ENCODE assay signal across 21 cellular contexts in the genomic region with DNA sequence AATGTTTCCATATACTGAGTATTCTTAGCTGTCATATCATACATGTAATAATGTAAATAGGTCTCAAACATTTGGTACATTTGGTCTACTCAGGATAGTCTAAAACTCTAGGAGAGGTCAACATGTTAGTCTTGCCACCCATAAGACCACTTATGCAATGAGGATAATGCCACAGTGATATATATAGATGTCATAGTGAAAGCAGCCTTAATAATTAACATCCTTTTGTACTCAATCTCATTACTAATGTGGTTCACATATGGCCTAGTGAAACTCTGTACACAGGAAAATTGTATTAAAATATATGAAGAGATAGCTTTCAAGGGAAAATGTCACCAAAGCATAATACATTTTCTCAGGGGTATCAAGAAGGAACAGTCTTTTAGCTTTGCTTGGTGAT.
DNase-seq lines count a peak whose midpoint lies in the region; ATAC-seq and TF ChIP-seq lines count a peak whose summit lies in the region.
"Had no signal": no experiment of that assay in that cellular context is flagged by ENCODE, and none has a peak within 500 bp of the region (broad histone marks: within the 10 kb centered on the region; RNA-seq: fewer than 3 reads in every experiment).

No MANE protein-coding gene starts in this region.

- no peak overlapping the region for H4K91ac ChIP-seq in neuronal stem cell (ENCODE audit: low read depth, low read length, poor library complexity)

- no peaks in the 10 kb centered on the region for H3K4me1 ChIP-seq in neuronal stem cell (ENCODE audit: control insufficient read depth in 2 of 2, insufficient read depth in 1 of 2, low read depth in 1 of 2, low read length in 2 of 2)
- H3K4me1 ChIP-seq: neural progenitor cell, prostate gland, SJCRH30 had no signal

- no peaks in the 10 kb centered on the region for H3K79me1 ChIP-seq in neuronal stem cell (ENCODE audit: low read depth, low read length)

- no peak overlapping the region for H2BK12ac ChIP-seq in neuronal stem cell (ENCODE audit: low read length)

- no peak overlapping the region for H3K4me3 ChIP-seq in neuronal stem cell (ENCODE audit: low read length in 2 of 2)
- H3K4me3 ChIP-seq: cardiac muscle cell, neural progenitor cell, prostate gland, SJCRH30 had no signal

- no peaks in the 10 kb centered on the region for H3K27me3 ChIP-seq in neuronal stem cell (ENCODE audit: control insufficient read depth in 3 of 3, insufficient read depth in 3 of 3, low read depth in 1 of 3, low read length in 3 of 3)
- H3K27me3 ChIP-seq: cardiac muscle cell, neural progenitor cell, SJCRH30 had no signal

- no peak overlapping the region for H3K23ac ChIP-seq in neuronal stem cell (ENCODE audit: low read depth, low read length, poor library complexity)

- H3K9ac ChIP-seq in neuronal stem cell (ENCODE audit: low read depth, low read length, poor library complexity) = no peak overlapping the region
- H3K9ac ChIP-seq: neural progenitor cell had no signal

- no peak overlapping the region for H3K27ac ChIP-seq in neuronal stem cell (replicated peaks; ENCODE audit: low read length)
- H3K27ac ChIP-seq: cardiac muscle cell, neural progenitor cell, prostate gland, SJCRH30 had no signal

- H2BK120ac ChIP-seq in neuronal stem cell (ENCODE audit: low read depth, low read length) = no peak overlapping the region

- H3K14ac ChIP-seq in neuronal stem cell (ENCODE audit: low read length) = no peak overlapping the region

- no peak overlapping the region for H3K4me2 ChIP-seq in neuronal stem cell (ENCODE audit: insufficient read depth, low read length, poor library complexity, severe bottlenecking)
- H3K4me2 ChIP-seq: neural progenitor cell had no signal

- no peaks in the 10 kb centered on the region for H3K36me3 ChIP-seq in neuronal stem cell (replicated peaks in 1 of 2; ENCODE audit: control insufficient read depth in 2 of 2, insufficient read depth in 2 of 2, low read length in 2 of 2)
- H3K36me3 ChIP-seq: cardiac muscle cell, neural progenitor cell, prostate gland, SJCRH30 had no signal

- H2AFZ ChIP-seq in neuronal stem cell (ENCODE audit: low read length) = no peak overlapping the region
- H2AFZ ChIP-seq: neural progenitor cell had no signal

- no peak overlapping the region for H4K8ac ChIP-seq in neuronal stem cell (ENCODE audit: low read depth, low read length)

- peak; percentile 86 for ATAC-seq in GM18861 (IDR thresholded peaks at IDR 0.05; ENCODE audit: unreplicated experiment)
- peak; percentile 73 for ATAC-seq in GM21423 (IDR thresholded peaks at IDR 0.05; ENCODE audit: unreplicated experiment)
- ATAC-seq in HG02981 (IDR thresholded peaks at IDR 0.05; ENCODE audit: unreplicated experiment) = peak; percentile 78
- ATAC-seq in HG03469 (IDR thresholded peaks at IDR 0.05; ENCODE audit: unreplicated experiment) = peak; percentile 62
- ATAC-seq: Panc1 had no signal

- H2AK5ac ChIP-seq in neuronal stem cell (ENCODE audit: low read depth, low read length) = no peak overlapping the region

- TF ChIP-seq POLR2A in erythroblast (IDR thresholded peaks at IDR 0.05; ENCODE audit: low read length) = no peak

- no peak overlapping the region for H3K4ac ChIP-seq in neuronal stem cell (ENCODE audit: low read length)

- no peak overlapping the region for H3K18ac ChIP-seq in neuronal stem cell (ENCODE audit: low read length)

- DNase-seq in nucleus accumbens (lab: John Stamatoyannopoulos, UW) (no peak), neuronal stem cell (ENCODE audit: low spot score) (no peak), erythroblast (lab: John Stamatoyannopoulos, UW) (no peak), OCI-M2 (lab: John Stamatoyannopoulos, UW; ENCODE audit: unreplicated experiment) (no peak)
- DNase-seq: activated CD4-positive, alpha-beta T cell treated with anti-CD3 and anti-CD28 coated beads for 1 hour; activated naive CD4-positive, alpha-beta T cell treated with anti-CD3 and anti-CD28 coated beads, Interleukin-2, amount 10 ng/mL, durations not matched to agents 7 days and 5 days; activated T-cell treated with anti-CD3 and anti-CD28 coated beads, Interleukin-2, amount 50 U/mL, for 48 hours; C1 segment of cervical spinal cord; Calu3; NCI-H1092 treated with DMSO at 0.1 percent for 48 hours; NCI-H2029 treated with DMSO at 0.1 percent for 48 hours; SJCRH30; T-helper 1 cell had no signal

- no peaks in the 10 kb centered on the region for H3K9me3 ChIP-seq in neuronal stem cell (replicated peaks in 1 of 2; ENCODE audit: control insufficient read depth in 2 of 2, insufficient read depth in 1 of 2, low read depth in 1 of 2, low read length in 2 of 2)
- H3K9me3 ChIP-seq: prostate gland, SJCRH30 had no signal

- H2BK15ac ChIP-seq in neuronal stem cell (ENCODE audit: low read length) = no peak overlapping the region

- no peak overlapping the region for H2BK5ac ChIP-seq in neuronal stem cell (ENCODE audit: low read length)
